In genomic region chr2:121562269-121563176, GRCh38 we compare ENCODE assay signal across 14 cellular contexts. TPM values are rescaled to one million over a fixed set of nuclear protein-coding genes. Genes with fewer than 3 reads are reported as not detected.
DNase-seq lines count a peak whose midpoint lies in the region; ATAC-seq and TF ChIP-seq lines count a peak whose summit lies in the region.
"Had no signal": no experiment of that assay in that cellular context is flagged by ENCODE, and none has a peak within 500 bp of the region (broad histone marks: within the 10 kb centered on the region; RNA-seq: fewer than 3 reads in every experiment).

No MANE protein-coding gene starts in this region.

- no peak overlapping the region for H3K4me3 Mint-ChIP-seq in natural killer cell treated with Interleukin-12 subunit alpha and Interleukin-12 subunit beta and Interleukin-15 and Interleukin-18, amount 100 ng/mL, for 72 hours
- H3K4me3 Mint-ChIP-seq in activated CD8-positive, alpha-beta memory T cell treated with anti-CD3 and anti-CD28 coated beads, Interleukin-2, amount 10 ng/mL, durations not matched to agents 7 days and 5 days: no peak overlapping the region
- H3K4me3 Mint-ChIP-seq: activated naive CD4-positive, alpha-beta T cell treated with anti-CD3 and anti-CD28 coated beads for 36 hours had no signal

- H3K9me3 Mint-ChIP-seq in natural killer cell treated with Interleukin-12 subunit alpha and Interleukin-12 subunit beta and Interleukin-15 and Interleukin-18, amount 100 ng/mL, for 72 hours: no peaks in the 10 kb centered on the region
- peaks cover 2% of the 10 kb centered on the region for H3K9me3 Mint-ChIP-seq in activated CD8-positive, alpha-beta memory T cell treated with anti-CD3 and anti-CD28 coated beads, Interleukin-2, amount 10 ng/mL, durations not matched to agents 7 days and 5 days (ENCODE audit: low read depth)
- H3K9me3 Mint-ChIP-seq: activated naive CD4-positive, alpha-beta T cell treated with anti-CD3 and anti-CD28 coated beads for 36 hours had no signal

- peaks cover 3% of the 10 kb centered on the region; the same call in 1 of the 2 replicates for H3K9me3 ChIP-seq in SJSA1 (replicated peaks)

- DNase-seq in SJSA1 (ENCODE audit: low read depth in 1 of 2, low spot score in 2 of 2) (no peak), HUDEP-2 (lab: John Stamatoyannopoulos, UW; ENCODE audit: unreplicated experiment in 76 of 76) (no peak), putamen (ENCODE audit: low spot score) (no peak), HEK293T (ENCODE audit: extremely low spot score) (no peak)
- no peak for DNase-seq in natural killer cell treated with Interleukin-12 subunit alpha and Interleukin-12 subunit beta and Interleukin-15 and Interleukin-18, amount 100 ng/mL, for 72 hours (ENCODE audit: low spot score)
- DNase-seq in activated CD8-positive, alpha-beta memory T cell treated with anti-CD3 and anti-CD28 coated beads, Interleukin-2, amount 10 ng/mL, durations not matched to agents 7 days and 5 days: no peak
- DNase-seq: activated naive CD4-positive, alpha-beta T cell treated with anti-CD3 and anti-CD28 coated beads for 36 hours; COR-L47; SHP77 treated with DMSO at 0.1 percent for 48 hours had no signal

- no peaks in the 10 kb centered on the region; the same call in 1 of the 2 replicates for H3K36me3 ChIP-seq in SJSA1

- H3K4me1 Mint-ChIP-seq in natural killer cell treated with Interleukin-12 subunit alpha and Interleukin-12 subunit beta and Interleukin-15 and Interleukin-18, amount 100 ng/mL, for 72 hours (ENCODE audit: low read depth in 2 of 2): peaks cover 30 to 65% of the 10 kb centered on the region in 2 donors
- H3K4me1 Mint-ChIP-seq in activated CD8-positive, alpha-beta memory T cell treated with anti-CD3 and anti-CD28 coated beads, Interleukin-2, amount 10 ng/mL, durations not matched to agents 7 days and 5 days: peaks cover 19% of the 10 kb centered on the region

- peaks cover 23% of the 10 kb centered on the region for H3K4me1 ChIP-seq in SJSA1 (replicated peaks)

- ATAC-seq in GM18502 (IDR thresholded peaks at IDR 0.05; ENCODE audit: poor library complexity, unreplicated experiment): peak; percentile 45
- peak; percentile 56 for ATAC-seq in GM21786 (IDR thresholded peaks at IDR 0.05; ENCODE audit: unreplicated experiment)
- no peak for ATAC-seq in natural killer cell treated with Interleukin-12 subunit alpha and Interleukin-12 subunit beta and Interleukin-15 and Interleukin-18, amount 100 ng/mL, for 72 hours
- ATAC-seq in activated CD8-positive, alpha-beta memory T cell treated with anti-CD3 and anti-CD28 coated beads, Interleukin-2, amount 10 ng/mL, durations not matched to agents 7 days and 5 days: no peak
- ATAC-seq: activated CD4-positive, CD25-positive, alpha-beta regulatory T cell treated with anti-CD3 and anti-CD28 coated beads, Interleukin-2, amount 50 U/mL, for 24 hours had no signal

- H3K36me3 Mint-ChIP-seq in natural killer cell treated with Interleukin-12 subunit alpha and Interleukin-12 subunit beta and Interleukin-15 and Interleukin-18, amount 100 ng/mL, for 72 hours: no peaks in the 10 kb centered on the region
- H3K36me3 Mint-ChIP-seq in activated CD8-positive, alpha-beta memory T cell treated with anti-CD3 and anti-CD28 coated beads, Interleukin-2, amount 10 ng/mL, durations not matched to agents 7 days and 5 days: peaks cover 13% of the 10 kb centered on the region

- POLR2A ChIA-PET in HEK293T (lab: Yijun Ruan, JAX): no interaction called here

- 0 out of 2 replicates have a peak overlapping the region, but pooled peaks have one; percentile 6 for H3K27ac ChIP-seq in SJSA1

- H3K27me3 ChIP-seq in SJSA1 (replicated peaks): no peaks in the 10 kb centered on the region

- CTCF ChIA-PET in activated CD8-positive, alpha-beta memory T cell treated with anti-CD3 and anti-CD28 coated beads, Interleukin-2, amount 10 ng/mL, durations not matched to agents 7 days and 5 days (lab: Charles Lee): no interaction called here
- CTCF ChIA-PET in HEK293T (lab: Yijun Ruan, JAX): no interaction called here

- no peaks in the 10 kb centered on the region for H3K27me3 Mint-ChIP-seq in natural killer cell treated with Interleukin-12 subunit alpha and Interleukin-12 subunit beta and Interleukin-15 and Interleukin-18, amount 100 ng/mL, for 72 hours
- H3K27me3 Mint-ChIP-seq in activated CD8-positive, alpha-beta memory T cell treated with anti-CD3 and anti-CD28 coated beads, Interleukin-2, amount 10 ng/mL, durations not matched to agents 7 days and 5 days: no peaks in the 10 kb centered on the region

- H3K4me3 ChIP-seq in SJSA1: no peak overlapping the region

- H3K27ac Mint-ChIP-seq in natural killer cell treated with Interleukin-12 subunit alpha and Interleukin-12 subunit beta and Interleukin-15 and Interleukin-18, amount 100 ng/mL, for 72 hours: peak overlapping the region; percentile 48 to 78
- no peak overlapping the region for H3K27ac Mint-ChIP-seq in activated CD8-positive, alpha-beta memory T cell treated with anti-CD3 and anti-CD28 coated beads, Interleukin-2, amount 10 ng/mL, durations not matched to agents 7 days and 5 days
- H3K27ac Mint-ChIP-seq: activated naive CD4-positive, alpha-beta T cell treated with anti-CD3 and anti-CD28 coated beads for 36 hours had no signal

TF ChIP-seq in HEK293T, 16 proteins besides CTCF, POLR2A, EP300 and RAD21:
- no peak for TF ChIP-seq FOXK2 (IDR thresholded peaks at IDR 0.05)

RNA-seq across cellular contexts. Expression of gene RNU4ATAC, which starts 31.8 kb away (rescaled TPM):
- not detected in 2 replicates for total RNA-seq in SJSA1 (2014; rRNA removed; shearing (Covaris generic))
- not detected for total RNA-seq in natural killer cell treated with Interleukin-12 subunit alpha and Interleukin-12 subunit beta and Interleukin-15 and Interleukin-18, amount 100 ng/mL, for 72 hours
- total RNA-seq in activated CD8-positive, alpha-beta memory T cell treated with anti-CD3 and anti-CD28 coated beads, Interleukin-2, amount 10 ng/mL, durations not matched to agents 7 days and 5 days: not detected
- total RNA-seq: activated naive CD4-positive, alpha-beta T cell treated with anti-CD3 and anti-CD28 coated beads for 36 hours; dermis blood vessel endothelial cell; NCI-H460 had no signal

Comparison
In these comparisons a context has a peak if more than half of its experiments do, and no peak if none do; other contexts are left out.
1. ATAC-seq: peak in GM18502 (single experiment) and GM21786 (single experiment); none in natural killer cell treated with Interleukin-12 subunit alpha and Interleukin-12 subunit beta and Interleukin-15 and Interleukin-18, amount 100 ng/mL, for 72 hours (0 of 2) and activated CD8-positive, alpha-beta memory T cell treated with anti-CD3 and anti-CD28 coated beads, Interleukin-2, amount 10 ng/mL, durations not matched to agents 7 days and 5 days (single experiment).